In genomic region chr6:159646731-159647130, GRCh38 we compare ENCODE assay signal across 8 cellular contexts. TPM values are rescaled to one million over a fixed set of nuclear protein-coding genes. Genes with fewer than 3 reads are reported as not detected.
DNase-seq lines count a peak whose midpoint lies in the region; ATAC-seq and TF ChIP-seq lines count a peak whose summit lies in the region.
"Had no signal": no experiment of that assay in that cellular context is flagged by ENCODE, and none has a peak within 500 bp of the region (broad histone marks: within the 10 kb centered on the region; RNA-seq: fewer than 3 reads in every experiment).

No MANE protein-coding gene starts in this region.

- DNase-seq in SK-MEL-5 (ENCODE audit: low read depth, low spot score) (peak; percentile 82), HEK293T (ENCODE audit: extremely low spot score) (no peak), G401 (ENCODE audit: low spot score) (no peak), upper lobe of left lung (no peak)
- DNase-seq in stimulated activated effector memory CD8-positive, alpha-beta T cell treated with anti-CD3 and anti-CD28 coated beads, Interleukin-12 subunit alpha, Interleukin-12 subunit beta, amount 100 ng/mL, for 72 hours (ENCODE audit: low spot score in 2 of 2) = no peak
- DNase-seq: NCI-H1092 treated with DMSO at 0.1 percent for 48 hours had no signal

- TF ChIP-seq POLR2A in upper lobe of left lung (IDR thresholded peaks at IDR 0.05) = no peak

- H3K9me3 ChIP-seq in upper lobe of left lung = no peaks in the 10 kb centered on the region

- POLR2A ChIA-PET in HEK293T (lab: Yijun Ruan, JAX) = no interaction called here

- no peaks in the 10 kb centered on the region for H3K36me3 Mint-ChIP-seq in stimulated activated effector memory CD8-positive, alpha-beta T cell treated with anti-CD3 and anti-CD28 coated beads, Interleukin-12 subunit alpha, Interleukin-12 subunit beta, amount 100 ng/mL, for 72 hours

- no peak for TF ChIP-seq CTCF in upper lobe of left lung (IDR thresholded peaks at IDR 0.05)

- no peaks in the 10 kb centered on the region for H3K9me3 Mint-ChIP-seq in stimulated activated effector memory CD8-positive, alpha-beta T cell treated with anti-CD3 and anti-CD28 coated beads, Interleukin-12 subunit alpha, Interleukin-12 subunit beta, amount 100 ng/mL, for 72 hours

- H3K4me1 ChIP-seq in upper lobe of left lung = no peaks in the 10 kb centered on the region

- H3K4me1 Mint-ChIP-seq in stimulated activated effector memory CD8-positive, alpha-beta T cell treated with anti-CD3 and anti-CD28 coated beads, Interleukin-12 subunit alpha, Interleukin-12 subunit beta, amount 100 ng/mL, for 72 hours = peaks cover 10% of the 10 kb centered on the region

- no peaks in the 10 kb centered on the region for H3K27me3 ChIP-seq in upper lobe of left lung

- H3K27ac ChIP-seq in upper lobe of left lung = no peak overlapping the region

- H3K4me3 ChIP-seq in upper lobe of left lung = no peak overlapping the region

- peaks cover 0 to 5% (median 0%) of the 10 kb centered on the region in 4 donors for H3K36me3 ChIP-seq in upper lobe of left lung

- no peak for TF ChIP-seq EP300 in upper lobe of left lung (IDR thresholded peaks at IDR 0.05)

- peak; percentile 86 for ATAC-seq in GM19324 (IDR thresholded peaks at IDR 0.05; ENCODE audit: low FRiP score, unreplicated experiment)
- ATAC-seq in HG02938 (IDR thresholded peaks at IDR 0.05; ENCODE audit: unreplicated experiment) = peak; percentile 97
- ATAC-seq in stimulated activated effector memory CD8-positive, alpha-beta T cell treated with anti-CD3 and anti-CD28 coated beads, Interleukin-12 subunit alpha, Interleukin-12 subunit beta, amount 100 ng/mL, for 72 hours = peak; percentile 74
- no peak for ATAC-seq in upper lobe of left lung (ENCODE audit: low FRiP score in 2 of 2)

- H3K27ac Mint-ChIP-seq in stimulated activated effector memory CD8-positive, alpha-beta T cell treated with anti-CD3 and anti-CD28 coated beads, Interleukin-12 subunit alpha, Interleukin-12 subunit beta, amount 100 ng/mL, for 72 hours = peak overlapping the region; percentile 51

- 65 to 76% methylated on average over 2 of the region's 2 CpGs for WGBS in upper lobe of left lung, 2 donors

- in situ Hi-C loops in SK-MEL-5 (cut with HindIII; ENCODE audit: low pct_unique_long_range_greater_than_20kb, low sequenced_read_pairs) = no loop called here
- in situ Hi-C loops in G401 (cut with HindIII; ENCODE audit: low sequenced_read_pairs) = no loop called here

- no peak overlapping the region for H3K4me3 Mint-ChIP-seq in stimulated activated effector memory CD8-positive, alpha-beta T cell treated with anti-CD3 and anti-CD28 coated beads, Interleukin-12 subunit alpha, Interleukin-12 subunit beta, amount 100 ng/mL, for 72 hours

- CTCF ChIA-PET in HEK293T (lab: Yijun Ruan, JAX) = interaction anchor here (1.4 kb wide), 1 partner anchor 13 kb away, joined by 5 read pairs; no protein-coding TSS in a partner anchor

TF ChIP-seq in HEK293T, 16 proteins besides CTCF, POLR2A, EP300 and RAD21:
- no peak for TF ChIP-seq FOXK2 (IDR thresholded peaks at IDR 0.05)
- TF ChIP-seq L3MBTL2 (conservative IDR thresholded peaks at IDR 0.05) = no peak
- no peak for TF ChIP-seq FOXA1 (IDR thresholded peaks at IDR 0.05)
- TF ChIP-seq ELF4 (IDR thresholded peaks at IDR 0.05) = no peak
- TF ChIP-seq FOXM1 (IDR thresholded peaks at IDR 0.05; ENCODE audit: borderline replicate concordance) = no peak
- TF ChIP-seq ZNF384 (IDR thresholded peaks at IDR 0.05) = no peak
- no peak for TF ChIP-seq PKNOX1 (IDR thresholded peaks at IDR 0.05)
- TF ChIP-seq NFRKB (IDR thresholded peaks at IDR 0.05) = no peak
- no peak for TF ChIP-seq TARDBP (IDR thresholded peaks at IDR 0.05)
- no peak for TF ChIP-seq SUZ12 (IDR thresholded peaks at IDR 0.05)
- TF ChIP-seq ARNT (IDR thresholded peaks at IDR 0.05) = no peak
- TF ChIP-seq CTBP1 (IDR thresholded peaks at IDR 0.05; ENCODE audit: borderline replicate concordance) = no peak
- TF ChIP-seq HDGF (IDR thresholded peaks at IDR 0.05; ENCODE audit: borderline replicate concordance) = no peak
- no peak for TF ChIP-seq BHLHE40 (IDR thresholded peaks at IDR 0.05; ENCODE audit: borderline replicate concordance)
- TF ChIP-seq LEF1 (IDR thresholded peaks at IDR 0.05; ENCODE audit: borderline replicate concordance) = no peak
- no peak for TF ChIP-seq SP1 (IDR thresholded peaks at IDR 0.05)

RNA-seq across cellular contexts. Expression of gene SOD2, which starts 46.3 kb away (rescaled TPM):
- 108 and 109 TPM in 2 replicates for total RNA-seq in SK-MEL-5 (2014; rRNA removed; shearing (Covaris generic))
- 30.6 and 85.7 TPM in 2 replicates for polyA plus RNA-seq in SK-MEL-5 (2015; cell fraction: cytosol; rRNA removed)
- 18.8 and 19.9 TPM in 2 replicates for polyA plus RNA-seq in SK-MEL-5 (2015; cell fraction: nucleus; rRNA removed)
- 33.1 and 38.2 TPM in 2 replicates for total RNA-seq in G401 (2014; rRNA removed; shearing (Covaris generic))
- 100 to 1,000 TPM; 116 to 478 (median 295) TPM for total RNA-seq in upper lobe of left lung

Comparison
In these comparisons a context has a peak if more than half of its experiments do, and no peak if none do; other contexts are left out.
1. ATAC-seq: peak in GM19324 (single experiment), HG02938 (single experiment) and stimulated activated effector memory CD8-positive, alpha-beta T cell treated with anti-CD3 and anti-CD28 coated beads, Interleukin-12 subunit alpha, Interleukin-12 subunit beta, amount 100 ng/mL, for 72 hours (single experiment); none in upper lobe of left lung (0 of 2).